ENCODE assay signal across 16 cellular contexts in the genomic region with DNA sequence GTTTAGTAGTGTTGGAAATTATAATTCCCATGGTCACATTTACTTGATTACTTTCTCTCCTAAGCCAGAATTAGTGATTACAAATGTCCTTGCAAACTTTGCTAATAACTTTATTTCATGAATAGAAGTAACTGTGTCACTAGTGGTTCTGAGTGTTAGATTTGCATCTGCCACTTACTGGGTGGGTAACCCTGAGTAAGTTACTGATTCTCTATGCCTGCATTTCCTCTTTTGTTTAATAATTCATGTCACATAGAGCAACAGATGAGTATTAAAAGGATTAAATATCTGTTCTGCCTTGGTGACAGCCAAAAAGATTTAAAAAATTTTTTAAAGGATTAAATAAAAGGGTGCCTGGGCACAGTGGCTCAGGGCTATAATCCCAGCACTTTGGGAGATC.
A peak's percentile ranks its signal among the peaks of the same experiment; 100 is the strongest.
DNase-seq lines count a peak whose midpoint lies in the region; ATAC-seq and TF ChIP-seq lines count a peak whose summit lies in the region.
"Had no signal": no experiment of that assay in that cellular context is flagged by ENCODE, and none has a peak within 500 bp of the region (broad histone marks: within the 10 kb centered on the region; RNA-seq: fewer than 3 reads in every experiment).

No MANE protein-coding gene starts in this region.

- H3K27me3 ChIP-seq in PC-3 (ENCODE audit: low read length) (no peaks in the 10 kb centered on the region), right atrium auricular region (no peaks in the 10 kb centered on the region), right cardiac atrium (ENCODE audit: control insufficient read depth, insufficient read depth) (no peaks in the 10 kb centered on the region)

- H3K9me3 ChIP-seq in PC-3 (ENCODE audit: low read length) (no peaks in the 10 kb centered on the region), right atrium auricular region (no peaks in the 10 kb centered on the region), right cardiac atrium (ENCODE audit: control insufficient read depth, low read length) (no peaks in the 10 kb centered on the region)
- H3K9me3 ChIP-seq: A549, Caco-2 had no signal

- H2AFZ ChIP-seq in PC-3 (ENCODE audit: low read length): no peak overlapping the region
- H2AFZ ChIP-seq: GM23338 had no signal

- H3F3A ChIP-seq in PC-3 (ENCODE audit: low read length, unreplicated experiment): no peaks in the 10 kb centered on the region

- no peaks in the 10 kb centered on the region; the same call in 1 of the 2 replicates for H4K20me1 ChIP-seq in PC-3 (ENCODE audit: low read length)

- H3K9me2 ChIP-seq in PC-3 (replicated peaks; ENCODE audit: low read length): no peaks in the 10 kb centered on the region

- TF ChIP-seq CTCF in PC-3 (conservative IDR thresholded peaks at IDR 0.05; ENCODE audit: low read depth, low read length): no peak
- TF ChIP-seq CTCF in right atrium auricular region (IDR thresholded peaks at IDR 0.05): no peak

- peak; percentile 87 for ATAC-seq in GM18861 (IDR thresholded peaks at IDR 0.05; ENCODE audit: unreplicated experiment)
- ATAC-seq in HG03354 (IDR thresholded peaks at IDR 0.05; ENCODE audit: poor library complexity, severe bottlenecking, unreplicated experiment): peak; percentile 89
- ATAC-seq in PC-3: no peak
- no peak for ATAC-seq in right cardiac atrium
- ATAC-seq: A549; CD8-positive, alpha-beta T cell; GM23338; HepG2 had no signal

- DNase-seq in PC-3 (no peak), right atrium auricular region (ENCODE audit: low spot score) (no peak), pons (ENCODE audit: low spot score) (no peak), right cardiac atrium (no peak)
- no peak for DNase-seq in activated CD4-positive, alpha-beta T cell treated with anti-CD3 and anti-CD28 coated beads for 48 hours
- DNase-seq: Caco-2; CD8-positive, alpha-beta T cell; DMS53; GF-D8; H7 had no signal

- H3K4me2 ChIP-seq in PC-3 (ENCODE audit: low read length): peak overlapping the region; percentile 70; the same call in 1 of the 2 replicates
- H3K4me2 ChIP-seq: A549, GM23338, KMS-11 had no signal

- no peak overlapping the region for H3K27ac ChIP-seq in PC-3 (ENCODE audit: low read length)
- H3K27ac ChIP-seq in right atrium auricular region: no peak overlapping the region
- H3K27ac ChIP-seq in right cardiac atrium (ENCODE audit: low read length): no peak overlapping the region
- H3K27ac ChIP-seq: A549, KMS-11 had no signal

- H3K9ac ChIP-seq in PC-3 (ENCODE audit: low read length): no peak overlapping the region
- H3K9ac ChIP-seq: KMS-11 had no signal

- peaks cover 57% of the 10 kb centered on the region for H3K4me1 ChIP-seq in PC-3 (ENCODE audit: insufficient read depth, low read length)
- peaks cover 0 to 24% of the 10 kb centered on the region in 2 donors for H3K4me1 ChIP-seq in right atrium auricular region
- H3K4me1 ChIP-seq in right cardiac atrium (ENCODE audit: control insufficient read depth, insufficient read depth, low read length): peaks cover 8% of the 10 kb centered on the region

- H3K36me3 ChIP-seq in PC-3 (ENCODE audit: low read depth, low read length) (no peaks in the 10 kb centered on the region), right atrium auricular region (no peaks in the 10 kb centered on the region)

- no peak overlapping the region for H3K4me3 ChIP-seq in PC-3 (ENCODE audit: low read length)
- no peak overlapping the region for H3K4me3 ChIP-seq in right atrium auricular region
- no peak overlapping the region for H3K4me3 ChIP-seq in right cardiac atrium (ENCODE audit: low read length)
- H3K4me3 ChIP-seq: A549, GM23338 had no signal

- POLR2A ChIA-PET in PC-3 (lab: Charles Lee; ENCODE audit: unreplicated experiment): no interaction called here

- peaks cover 80% of the 10 kb centered on the region for H3K79me2 ChIP-seq in PC-3 (ENCODE audit: low read length)

- CTCF ChIA-PET in PC-3 (lab: Charles Lee): no interaction called here

- BruUV-seq in PC-3 (replicated peaks; lab: Mats Ljungman, UMichigan): no TSS peak

- intact Hi-C loops in PC-3 (cut with micrococcal nuclease) (no loop called here), right cardiac atrium (cut with DNase I) (no loop called here)

Comparison
In these comparisons a context has a peak if more than half of its experiments do, and no peak if none do; other contexts are left out.
1. ATAC-seq: peak in GM18861 (single experiment) and HG03354 (single experiment); none in PC-3 (single experiment) and right cardiac atrium (0 of 2).